ENCODE assay signal across 14 cellular contexts in the genomic region with DNA sequence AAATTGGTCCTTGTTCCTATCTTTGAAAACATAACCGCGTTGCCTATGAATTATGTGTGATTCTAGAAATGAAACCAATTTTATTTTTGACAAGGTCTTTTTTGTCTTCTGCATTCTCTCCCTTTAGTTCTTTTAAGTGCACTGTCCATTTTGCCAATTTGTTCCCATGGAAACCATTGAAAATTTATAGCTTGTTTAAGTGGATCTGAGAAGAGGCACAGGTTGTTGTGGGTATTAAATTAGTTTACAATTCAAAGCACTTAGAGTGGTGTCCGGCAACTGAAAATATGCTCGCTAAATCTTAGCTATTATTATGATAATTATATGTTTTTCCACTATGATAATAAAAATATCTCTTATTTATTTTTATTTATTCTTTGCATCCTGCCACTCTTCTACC.
"Had no signal": no experiment of that assay in that cellular context is flagged by ENCODE, and none has a peak within 500 bp of the region (broad histone marks: within the 10 kb centered on the region; RNA-seq: fewer than 3 reads in every experiment).

No MANE protein-coding gene starts in this region.

- H3K9me3 Mint-ChIP-seq: activated CD4-positive, alpha-beta T cell treated with anti-CD3 and anti-CD28 coated beads, Interleukin-2, amount 10 ng/mL, durations not matched to agents 24 days and 14 days; activated T-helper 1 cell treated with anti-CD3 and anti-CD28 coated beads, Interleukin-12 subunit alpha, Interleukin-12 subunit beta, Interleukin-2, Interleukin-4 antibody, amounts not matched to agents 30 ng/mL and 10 ng/mL and 1 ng/mL, durations not matched to agents 14 hours and 24 hours and 36 hours had no signal

- H3K27me3 Mint-ChIP-seq: activated CD4-positive, alpha-beta T cell treated with anti-CD3 and anti-CD28 coated beads, Interleukin-2, amount 10 ng/mL, durations not matched to agents 24 days and 14 days; naive thymus-derived CD4-positive, alpha-beta T cell had no signal

- H3K27ac Mint-ChIP-seq: activated CD4-positive, alpha-beta T cell treated with anti-CD3 and anti-CD28 coated beads, Interleukin-2, amount 10 ng/mL, durations not matched to agents 24 days and 14 days; activated T-helper 1 cell treated with anti-CD3 and anti-CD28 coated beads, Interleukin-12 subunit alpha, Interleukin-12 subunit beta, Interleukin-2, Interleukin-4 antibody, amounts not matched to agents 30 ng/mL and 10 ng/mL and 1 ng/mL, durations not matched to agents 14 hours and 24 hours and 36 hours; naive thymus-derived CD4-positive, alpha-beta T cell had no signal

- H3K36me3 Mint-ChIP-seq: naive thymus-derived CD4-positive, alpha-beta T cell had no signal

- ATAC-seq: mucosa of descending colon; naive thymus-derived CD4-positive, alpha-beta T cell; upper lobe of right lung had no signal

- H3K4me1 Mint-ChIP-seq: activated CD4-positive, alpha-beta T cell treated with anti-CD3 and anti-CD28 coated beads, Interleukin-2, amount 10 ng/mL, durations not matched to agents 24 days and 14 days; naive thymus-derived CD4-positive, alpha-beta T cell had no signal

- H3K4me3 Mint-ChIP-seq: activated CD4-positive, alpha-beta T cell treated with anti-CD3 and anti-CD28 coated beads, Interleukin-2, amount 10 ng/mL, durations not matched to agents 24 days and 14 days; activated T-helper 1 cell treated with anti-CD3 and anti-CD28 coated beads, Interleukin-12 subunit alpha, Interleukin-12 subunit beta, Interleukin-2, Interleukin-4 antibody, amounts not matched to agents 30 ng/mL and 10 ng/mL and 1 ng/mL, durations not matched to agents 14 hours and 24 hours and 36 hours; naive thymus-derived CD4-positive, alpha-beta T cell had no signal

- DNase-seq: activated CD4-positive, alpha-beta T cell treated with anti-CD3 and anti-CD28 coated beads, Interleukin-2, amount 10 ng/mL, durations not matched to agents 24 days and 14 days; activated naive CD4-positive, alpha-beta T cell; aorta; effector CD8-positive, alpha-beta T cell; foreskin fibroblast; glutamatergic neuron; hypothalamus; left ventricle myocardium inferior; mucosa of descending colon; naive thymus-derived CD4-positive, alpha-beta T cell; stimulated activated CD4-positive, alpha-beta T cell treated with anti-CD3 and anti-CD28 coated beads, Interleukin-1b, Interleukin-23, amount 100 ng/mL, for 48 hours; stomach; upper lobe of right lung had no signal
